Comparison of ENCODE assay signal across 19 cellular contexts in the genomic region with DNA sequence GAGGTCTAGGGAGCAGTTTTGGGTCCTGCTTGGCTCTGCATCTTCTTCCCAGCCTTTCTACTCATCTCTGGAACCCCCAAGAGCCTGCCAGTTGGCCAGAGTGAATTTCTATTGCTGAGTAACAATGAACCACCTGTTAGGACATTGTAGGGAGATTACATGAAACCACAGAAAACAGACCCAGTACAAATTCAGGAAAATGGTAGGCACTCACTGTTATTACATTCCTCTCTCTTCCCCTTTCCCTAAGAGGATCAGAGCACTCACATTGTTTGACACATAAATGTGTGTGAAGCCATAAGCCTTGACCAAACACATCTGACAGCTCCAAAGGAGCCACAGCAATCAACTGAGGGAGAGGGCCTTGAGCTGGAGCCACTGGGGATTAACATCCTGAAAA.
DNase-seq lines count a peak whose midpoint lies in the region; ATAC-seq and TF ChIP-seq lines count a peak whose summit lies in the region.
"Had no signal": no experiment of that assay in that cellular context is flagged by ENCODE, and none has a peak within 500 bp of the region (broad histone marks: within the 10 kb centered on the region; RNA-seq: fewer than 3 reads in every experiment).

No MANE protein-coding gene starts in this region.

- H3K4me1 Mint-ChIP-seq in activated CD4-positive, alpha-beta T cell treated with anti-CD3 and anti-CD28 coated beads, Interleukin-2, amount 10 ng/mL, durations not matched to agents 24 days and 14 days, result no peaks in the 10 kb centered on the region
- H3K4me1 Mint-ChIP-seq: CD14-positive monocyte had no signal

- H3K9me3 Mint-ChIP-seq in activated CD4-positive, alpha-beta T cell treated with anti-CD3 and anti-CD28 coated beads, Interleukin-2, amount 10 ng/mL, durations not matched to agents 24 days and 14 days, result peaks cover 5% of the 10 kb centered on the region

- TF ChIP-seq CTCF in WERI-Rb-1 (IDR thresholded peaks at IDR 0.05; ENCODE audit: low read depth, low read length), result no peak
- TF ChIP-seq CTCF in retinal pigment epithelial cell (conservative IDR thresholded peaks at IDR 0.05; ENCODE audit: low read depth, low read length), result no peak

- peak; percentile 8 for DNase-seq in activated CD4-positive, alpha-beta T cell treated with anti-CD3 and anti-CD28 coated beads, Interleukin-2, amount 10 ng/mL, durations not matched to agents 24 days and 14 days
- DNase-seq in activated CD4-positive, alpha-beta T cell treated with anti-CD3 and anti-CD28 coated beads, Interleukin-2, amount 50 U/mL, for 1 hour, result no peak
- DNase-seq in WERI-Rb-1 (peak; percentile 34), retinal pigment epithelial cell (ENCODE audit: low read depth) (peak; percentile 22), AML-193 (lab: John Stamatoyannopoulos, UW) (no peak), NCI-H345 (lab: John Stamatoyannopoulos, UW) (no peak)
- DNase-seq: BE2C; C1 segment of cervical spinal cord; Caco-2; Calu3; CD4-positive, alpha-beta T cell; CD8-positive, alpha-beta T cell; DMS79 treated with DMSO at 0.1 percent for 48 hours; GF-D8 had no signal

- no peak for ATAC-seq in HG02840 (IDR thresholded peaks at IDR 0.05; ENCODE audit: low FRiP score, unreplicated experiment)
- ATAC-seq: A549; CD8-positive, alpha-beta T cell had no signal

- no peak overlapping the region for H3K4me3 Mint-ChIP-seq in activated CD4-positive, alpha-beta T cell treated with anti-CD3 and anti-CD28 coated beads, Interleukin-2, amount 10 ng/mL, durations not matched to agents 24 days and 14 days
- H3K4me3 Mint-ChIP-seq: CD14-positive monocyte; CD4-positive, alpha-beta T cell; CD8-positive, alpha-beta T cell had no signal

- no peaks in the 10 kb centered on the region for H3K9me3 ChIP-seq in WERI-Rb-1 (ENCODE audit: severe bottlenecking)
- H3K9me3 ChIP-seq: A549, BE2C, Caco-2 had no signal

- H3K27me3 ChIP-seq in WERI-Rb-1 (ENCODE audit: insufficient read depth, low read depth, severe bottlenecking), result no peaks in the 10 kb centered on the region
- H3K27me3 ChIP-seq: BE2C, BLaER1 had no signal

- no peak overlapping the region for H3K27ac Mint-ChIP-seq in activated CD4-positive, alpha-beta T cell treated with anti-CD3 and anti-CD28 coated beads, Interleukin-2, amount 10 ng/mL, durations not matched to agents 24 days and 14 days
- H3K27ac Mint-ChIP-seq: CD14-positive monocyte; CD4-positive, alpha-beta T cell; CD8-positive, alpha-beta T cell had no signal

- H3K36me3 ChIP-seq in WERI-Rb-1, result no peaks in the 10 kb centered on the region
- H3K36me3 ChIP-seq: BE2C, BLaER1 had no signal

- no peak overlapping the region for H3K4me3 ChIP-seq in WERI-Rb-1 (ENCODE audit: low read depth, low read length)
- H3K4me3 ChIP-seq in retinal pigment epithelial cell (ENCODE audit: low read length), result no peak overlapping the region
- H3K4me3 ChIP-seq: A549, BLaER1 had no signal

- no peaks in the 10 kb centered on the region for H3K27me3 Mint-ChIP-seq in activated CD4-positive, alpha-beta T cell treated with anti-CD3 and anti-CD28 coated beads, Interleukin-2, amount 10 ng/mL, durations not matched to agents 24 days and 14 days
- H3K27me3 Mint-ChIP-seq: CD4-positive, alpha-beta T cell had no signal

- intact Hi-C loops in activated CD4-positive, alpha-beta T cell treated with anti-CD3 and anti-CD28 coated beads, Interleukin-2, amount 10 ng/mL, durations not matched to agents 24 days and 14 days (cut with micrococcal nuclease), result no loop called here

- no peaks in the 10 kb centered on the region for H3K36me3 Mint-ChIP-seq in activated CD4-positive, alpha-beta T cell treated with anti-CD3 and anti-CD28 coated beads, Interleukin-2, amount 10 ng/mL, durations not matched to agents 24 days and 14 days (ENCODE audit: low read depth)
- H3K36me3 Mint-ChIP-seq: CD14-positive monocyte; CD8-positive, alpha-beta T cell had no signal

- no peak overlapping the region; the same call in 1 of the 2 replicates for H3K27ac ChIP-seq in WERI-Rb-1
- H3K27ac ChIP-seq: 22Rv1, A549, BLaER1 had no signal

Comparison
In these comparisons a context has a peak if more than half of its experiments do, and no peak if none do; other contexts are left out.
1. DNase-seq: peak in activated CD4-positive, alpha-beta T cell treated with anti-CD3 and anti-CD28 coated beads, Interleukin-2, amount 10 ng/mL, durations not matched to agents 24 days and 14 days (single experiment), WERI-Rb-1 (single experiment) and retinal pigment epithelial cell (single experiment); none in activated CD4-positive, alpha-beta T cell treated with anti-CD3 and anti-CD28 coated beads, Interleukin-2, amount 50 U/mL, for 1 hour (single experiment), AML-193 (0 of 2) and NCI-H345 (single experiment).